In genomic region chr13:28586585-28587540, GRCh38 we compare ENCODE assay signal across 30 cellular contexts.
A peak's percentile ranks its signal among the peaks of the same experiment; 100 is the strongest.
DNase-seq lines count a peak whose midpoint lies in the region; ATAC-seq and TF ChIP-seq lines count a peak whose summit lies in the region.
"Had no signal": no experiment of that assay in that cellular context is flagged by ENCODE, and none has a peak within 500 bp of the region (broad histone marks: within the 10 kb centered on the region; RNA-seq: fewer than 3 reads in every experiment).

No MANE protein-coding gene starts in this region.

- no peak for DNase-seq in activated CD4-positive, alpha-beta T cell treated with anti-CD3 and anti-CD28 coated beads for 36 hours
- no peak for DNase-seq in activated CD4-positive, alpha-beta T cell treated with anti-CD3 and anti-CD28 coated beads for 48 hours
- peak; percentile 15 for DNase-seq in NCI-H345 treated with DMSO at 0.1 percent for 48 hours (lab: John Stamatoyannopoulos, UW; ENCODE audit: unreplicated experiment)
- no peak for DNase-seq in endothelial cell (ENCODE audit: low spot score)
- DNase-seq in NK-92 (lab: John Stamatoyannopoulos, UW; ENCODE audit: unreplicated experiment), result no peak
- DNase-seq in kidney glomerular epithelial cell (lab: John Stamatoyannopoulos, UW), result no peak
- DNase-seq in NCI-H510A treated with DMSO at 0.1 percent for 48 hours (lab: John Stamatoyannopoulos, UW), result no peak
- DNase-seq: 8988T; activated CD4-positive, alpha-beta T cell treated with anti-CD3 and anti-CD28 coated beads for 4 hours; activated effector memory CD4-positive, alpha-beta T cell treated with Interleukin-2 at 50 U/mL for 16 hours; amygdala; brain microvascular endothelial cell; CD4-positive, alpha-beta T cell; DND-41; foreskin melanocyte; heart left ventricle; KBM-7; NCI-H1092; NCI-H187 treated with DMSO at 0.1 percent for 48 hours; NCI-H2171 treated with DMSO at 0.1 percent for 48 hours; NCI-H524 treated with DMSO at 0.1 percent for 48 hours; NK-92 treated with Interleukin-12 subunit alpha and Interleukin-12 subunit beta, amount 100 ng/mL, for 24 hours; ovary; Right ventricle myocardium superior; stimulated activated CD4-positive, alpha-beta T cell treated with anti-CD3 and anti-CD28 coated beads, Interleukin-15, amount 100 ng/mL, for 24 hours; stimulated activated CD4-positive, alpha-beta T cell treated with anti-CD3 and anti-CD28 coated beads, Interleukin-4, amount 100 ng/mL, for 4 hours; transverse colon had no signal

- peaks cover 19% of the 10 kb centered on the region for H3K4me1 Mint-ChIP-seq in activated CD4-positive, alpha-beta T cell treated with anti-CD3 and anti-CD28 coated beads for 36 hours
- peaks cover 27% of the 10 kb centered on the region for H3K4me1 Mint-ChIP-seq in endothelial cell (ENCODE audit: unreplicated experiment)

- no peaks in the 10 kb centered on the region for H3K36me3 Mint-ChIP-seq in activated CD4-positive, alpha-beta T cell treated with anti-CD3 and anti-CD28 coated beads for 36 hours (ENCODE audit: low read depth)
- no peaks in the 10 kb centered on the region for H3K36me3 Mint-ChIP-seq in endothelial cell (ENCODE audit: low read depth, unreplicated experiment)
- H3K36me3 Mint-ChIP-seq: activated naive CD4-positive, alpha-beta T cell treated with anti-CD3 and anti-CD28 coated beads, Interleukin-2, amount 50 U/mL, for 72 hours had no signal

- POLR2A ChIA-PET in activated CD4-positive, alpha-beta T cell treated with anti-CD3 and anti-CD28 coated beads for 36 hours (lab: Charles Lee), result no interaction called here

- intact Hi-C loops in activated CD4-positive, alpha-beta T cell treated with anti-CD3 and anti-CD28 coated beads for 36 hours (cut with DNase I, micrococcal nuclease), result no loop called here

- ATAC-seq in activated CD4-positive, alpha-beta T cell treated with anti-CD3 and anti-CD28 coated beads for 36 hours, result no peak
- ATAC-seq in HG02588 (IDR thresholded peaks at IDR 0.05; ENCODE audit: unreplicated experiment), result no peak
- ATAC-seq: activated naive CD4-positive, alpha-beta T cell treated with anti-CD3 and anti-CD28 coated beads, Interleukin-2, amount 50 U/mL, for 72 hours; heart left ventricle had no signal

- H3K4me3 Mint-ChIP-seq in activated CD4-positive, alpha-beta T cell treated with anti-CD3 and anti-CD28 coated beads for 36 hours, result no peak overlapping the region
- H3K4me3 Mint-ChIP-seq in endothelial cell (ENCODE audit: unreplicated experiment), result no peak overlapping the region
- H3K4me3 Mint-ChIP-seq: CD4-positive, alpha-beta T cell; neural crest cell had no signal

- H3K9me3 Mint-ChIP-seq in activated CD4-positive, alpha-beta T cell treated with anti-CD3 and anti-CD28 coated beads for 36 hours (ENCODE audit: low read depth), result no peaks in the 10 kb centered on the region
- no peaks in the 10 kb centered on the region for H3K9me3 Mint-ChIP-seq in endothelial cell (ENCODE audit: unreplicated experiment)
- H3K9me3 Mint-ChIP-seq: activated naive CD4-positive, alpha-beta T cell treated with anti-CD3 and anti-CD28 coated beads, Interleukin-2, amount 50 U/mL, for 72 hours; CD4-positive, alpha-beta T cell; neural crest cell had no signal

- TF ChIP-seq CTCF in endothelial cell (IDR thresholded peaks at IDR 0.05; ENCODE audit: unreplicated experiment), result no peak

- peak overlapping the region; percentile 15 for H3K27ac Mint-ChIP-seq in activated CD4-positive, alpha-beta T cell treated with anti-CD3 and anti-CD28 coated beads for 36 hours
- H3K27ac Mint-ChIP-seq in endothelial cell (ENCODE audit: unreplicated experiment), result peak overlapping the region; percentile 26
- H3K27ac Mint-ChIP-seq: CD4-positive, alpha-beta T cell had no signal

- peaks cover 2% of the 10 kb centered on the region for H3K27me3 Mint-ChIP-seq in activated CD4-positive, alpha-beta T cell treated with anti-CD3 and anti-CD28 coated beads for 36 hours
- H3K27me3 Mint-ChIP-seq in endothelial cell (ENCODE audit: unreplicated experiment), result peaks cover 5% of the 10 kb centered on the region

- CTCF ChIA-PET in activated CD4-positive, alpha-beta T cell treated with anti-CD3 and anti-CD28 coated beads for 36 hours (lab: Charles Lee), result no interaction called here
